Comparison of ENCODE assay signal across 10 cellular contexts in the genomic region with DNA sequence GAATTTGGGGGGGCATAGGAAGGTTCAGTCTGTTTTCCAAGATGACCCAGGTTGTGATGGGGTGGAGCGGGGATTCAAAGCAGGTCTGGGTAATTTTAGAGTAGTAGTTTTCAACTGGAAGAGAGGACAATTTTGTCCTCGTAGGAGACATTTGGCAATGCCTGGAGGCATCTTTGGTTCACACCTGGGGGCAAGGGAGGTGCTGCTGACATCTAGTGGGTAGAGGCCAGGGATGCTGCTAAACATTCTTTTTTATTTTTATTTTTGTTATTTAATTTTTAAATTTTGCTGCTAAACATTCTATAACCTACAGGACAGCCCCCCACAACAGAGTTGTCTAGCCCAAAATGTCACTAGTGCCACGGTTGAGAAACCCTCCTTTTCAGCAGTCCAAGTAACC. TPM values are rescaled to one million over a fixed set of nuclear protein-coding genes. Genes with fewer than 3 reads are reported as not detected.
DNase-seq lines count a peak whose midpoint lies in the region; ATAC-seq and TF ChIP-seq lines count a peak whose summit lies in the region.
"Had no signal": no experiment of that assay in that cellular context is flagged by ENCODE, and none has a peak within 500 bp of the region (broad histone marks: within the 10 kb centered on the region; RNA-seq: fewer than 3 reads in every experiment).

No MANE protein-coding gene starts in this region.

- no peaks in the 10 kb centered on the region for H3K9me3 Mint-ChIP-seq in activated naive CD4-positive, alpha-beta T cell treated with anti-CD3 and anti-CD28 coated beads for 36 hours

- CTCF ChIA-PET in activated naive CD4-positive, alpha-beta T cell treated with anti-CD3 and anti-CD28 coated beads for 36 hours (lab: Charles Lee): interaction anchor here (1.0 to 1.7 kb wide), 3 partner anchors 20 to 35 kb away, joined by 3 read pairs; no protein-coding TSS in a partner anchor

- no peak for TF ChIP-seq EP300 in suprapubic skin (IDR thresholded peaks at IDR 0.05)

- peak overlapping the region; percentile 31 for H3K27ac Mint-ChIP-seq in activated naive CD4-positive, alpha-beta T cell treated with anti-CD3 and anti-CD28 coated beads for 36 hours

- peak; percentile 60 for TF ChIP-seq CTCF in VCaP (conservative IDR thresholded peaks at IDR 0.05)
- TF ChIP-seq CTCF in fibroblast of the aortic adventitia (IDR thresholded peaks at IDR 0.05; ENCODE audit: insufficient read depth, low read length): peak; percentile 26
- TF ChIP-seq CTCF in suprapubic skin (IDR thresholded peaks at IDR 0.05): no peak

- H3K27me3 ChIP-seq in suprapubic skin: no peaks in the 10 kb centered on the region

- H3K4me3 ChIP-seq in fibroblast of the aortic adventitia (ENCODE audit: low read depth, low read length): peak overlapping the region; percentile 88
- H3K4me3 ChIP-seq in suprapubic skin: peak overlapping the region; percentile 68

- 69% methylated on average over 3 of the region's 3 CpGs for WGBS in suprapubic skin

- H3K27me3 Mint-ChIP-seq in activated naive CD4-positive, alpha-beta T cell treated with anti-CD3 and anti-CD28 coated beads for 36 hours (ENCODE audit: low read depth): no peaks in the 10 kb centered on the region

- peaks cover 36% of the 10 kb centered on the region for H3K4me1 ChIP-seq in suprapubic skin

- H3K27ac ChIP-seq in VCaP (peak overlapping the region; percentile 89), suprapubic skin (peak overlapping the region; percentile 97)

- intact Hi-C loops in activated naive CD4-positive, alpha-beta T cell treated with anti-CD3 and anti-CD28 coated beads for 36 hours (cut with micrococcal nuclease): loop anchor here (1.0 kb wide), 1 partner anchor 33 kb away; no protein-coding TSS in a partner anchor

- no peaks in the 10 kb centered on the region for H3K9me3 ChIP-seq in suprapubic skin

- no peak for TF ChIP-seq POLR2A in suprapubic skin (IDR thresholded peaks at IDR 0.05)

- DNase-seq in activated naive CD4-positive, alpha-beta T cell treated with anti-CD3 and anti-CD28 coated beads for 36 hours: no peak
- no peak for DNase-seq in activated naive CD4-positive, alpha-beta T cell (lab: John Stamatoyannopoulos, UW)
- DNase-seq in fibroblast of the aortic adventitia (ENCODE audit: low read depth) (no peak), suprapubic skin (ENCODE audit: low spot score in 2 of 2) (no peak), pons (ENCODE audit: low spot score) (no peak), ureter (ENCODE audit: low spot score) (no peak)
- DNase-seq: activated CD4-positive, CD25-positive, alpha-beta regulatory T cell; DMS79 treated with DMSO at 0.1 percent for 48 hours had no signal

- H3K4me3 Mint-ChIP-seq in activated naive CD4-positive, alpha-beta T cell treated with anti-CD3 and anti-CD28 coated beads for 36 hours: peak overlapping the region; percentile 82

- peaks cover 69% of the 10 kb centered on the region for H3K4me1 Mint-ChIP-seq in activated naive CD4-positive, alpha-beta T cell treated with anti-CD3 and anti-CD28 coated beads for 36 hours (ENCODE audit: low read depth)

- no peak for ATAC-seq in GM19463 (IDR thresholded peaks at IDR 0.05; ENCODE audit: unreplicated experiment)

- H3K36me3 Mint-ChIP-seq in activated naive CD4-positive, alpha-beta T cell treated with anti-CD3 and anti-CD28 coated beads for 36 hours (ENCODE audit: low read depth): peaks cover 8% of the 10 kb centered on the region

- H3K36me3 ChIP-seq in suprapubic skin: no peaks in the 10 kb centered on the region

RNA-seq across cellular contexts. Expression of gene RAB9A, which starts 1.9 kb away (rescaled TPM):
- total RNA-seq in activated naive CD4-positive, alpha-beta T cell treated with anti-CD3 and anti-CD28 coated beads for 36 hours: 10 to 100 TPM; 22.8 to 23.3 TPM
- total RNA-seq in fibroblast of the aortic adventitia (ENCODE audit: low replicate concordance) (36.0 and 51.8 TPM in 2 replicates), suprapubic skin (10 to 100 TPM; 20.3 to 43.6 (median 32.0) TPM), ureter (25.1 TPM)

RNA-seq across cellular contexts. Expression of gene TCEANC, which starts 37.9 kb away (rescaled TPM):
- total RNA-seq in activated naive CD4-positive, alpha-beta T cell treated with anti-CD3 and anti-CD28 coated beads for 36 hours: 1 to 10 TPM; 2.5 to 2.7 TPM
- total RNA-seq in fibroblast of the aortic adventitia (ENCODE audit: low replicate concordance) (3.9 and 4.2 TPM in 2 replicates), suprapubic skin (1 to 10 TPM; 1.7 to 4.7 (median 3.2) TPM), ureter (3.4 TPM)

RNA-seq across cellular contexts. Expression of gene TRAPPC2, which starts 43.6 kb away (rescaled TPM):
- 10 to 100 TPM in 1 of 2 experiments, 1 to 10 TPM in 1; 9.6 to 10.7 TPM for total RNA-seq in activated naive CD4-positive, alpha-beta T cell treated with anti-CD3 and anti-CD28 coated beads for 36 hours
- total RNA-seq in fibroblast of the aortic adventitia (ENCODE audit: low replicate concordance) (21.5 and 31.4 TPM in 2 replicates), suprapubic skin (10 to 100 TPM in 3 of 4 donors, 1 to 10 TPM in 1; 9.7 to 16.9 (median 12.0) TPM), ureter (17.4 TPM)

RNA-seq across cellular contexts. Expression of gene OFD1, which starts 43.7 kb away (rescaled TPM):
- 10 to 100 TPM; 25.3 to 26.2 TPM for total RNA-seq in activated naive CD4-positive, alpha-beta T cell treated with anti-CD3 and anti-CD28 coated beads for 36 hours
- total RNA-seq in fibroblast of the aortic adventitia (ENCODE audit: low replicate concordance) (20.3 and 41.7 TPM in 2 replicates), suprapubic skin (10 to 100 TPM; 19.1 to 68.4 (median 32.5) TPM), ureter (40.7 TPM)

Comparison
In these comparisons a context has a peak if more than half of its experiments do, and no peak if none do; other contexts are left out.
1. CTCF ChIP-seq: peak in VCaP (single experiment) and fibroblast of the aortic adventitia (single experiment); none in suprapubic skin (0 of 2).